10 cellular contexts compared by ENCODE assay signal in genomic region chr2:142682528-142682927, GRCh38.
A peak's percentile ranks its signal among the peaks of the same experiment; 100 is the strongest.
DNase-seq lines count a peak whose midpoint lies in the region; FAIRE-seq and TF ChIP-seq lines count a peak whose summit lies in the region.
"Had no signal": no experiment of that assay in that cellular context is flagged by ENCODE, and none has a peak within 500 bp of the region (broad histone marks: within the 10 kb centered on the region; RNA-seq: fewer than 3 reads in every experiment).

No MANE protein-coding gene starts in this region.

- no peaks in the 10 kb centered on the region for H3K27me3 ChIP-seq in astrocyte (ENCODE audit: insufficient read depth, low read length)
- H3K27me3 ChIP-seq in kidney epithelial cell (ENCODE audit: control insufficient read depth, insufficient read depth, low read length), result no peaks in the 10 kb centered on the region
- H3K27me3 ChIP-seq in colonic mucosa, result no peaks in the 10 kb centered on the region
- H3K27me3 ChIP-seq: upper lobe of left lung had no signal

- no peaks in the 10 kb centered on the region for H4K20me1 ChIP-seq in astrocyte (ENCODE audit: insufficient read depth, low read length)

- H3K36me3 ChIP-seq in astrocyte (ENCODE audit: insufficient read depth, low read length) (no peaks in the 10 kb centered on the region), kidney epithelial cell (ENCODE audit: control insufficient read depth, insufficient read depth, low read length) (no peaks in the 10 kb centered on the region), colonic mucosa (no peaks in the 10 kb centered on the region)
- H3K36me3 ChIP-seq: upper lobe of left lung had no signal

- no peak for FAIRE-seq in astrocyte (lab: Jason Lieb, UNC)

- H3K36me3 Mint-ChIP-seq in CD14-positive monocyte (no peaks in the 10 kb centered on the region), astrocyte (ENCODE audit: low read depth, unreplicated experiment) (no peaks in the 10 kb centered on the region)

- no peaks in the 10 kb centered on the region for H3K79me2 ChIP-seq in astrocyte (ENCODE audit: insufficient read depth, low read length)

- no peak overlapping the region for H3K27ac Mint-ChIP-seq in CD14-positive monocyte
- H3K27ac Mint-ChIP-seq in astrocyte (ENCODE audit: unreplicated experiment), result no peak overlapping the region

- no peaks in the 10 kb centered on the region for H3K4me1 ChIP-seq in astrocyte (ENCODE audit: insufficient read depth, low read length)
- no peaks in the 10 kb centered on the region for H3K4me1 ChIP-seq in colonic mucosa
- H3K4me1 ChIP-seq: upper lobe of left lung had no signal

- H3K27me3 Mint-ChIP-seq in CD14-positive monocyte (ENCODE audit: low read depth in 3 of 3), result peaks cover 0 to 5% (median 2%) of the 10 kb centered on the region in 3 donors
- H3K27me3 Mint-ChIP-seq in astrocyte (ENCODE audit: low read depth, unreplicated experiment), result no peaks in the 10 kb centered on the region

- intact Hi-C loops in CD14-positive monocyte (cut with micrococcal nuclease), result no loop called here
- intact Hi-C loops in colonic mucosa (cut with DNase I), result loop anchor here (10.0 kb wide), 1 partner anchor 302 kb away; no protein-coding TSS in a partner anchor

- no peak overlapping the region for H3K4me3 Mint-ChIP-seq in CD14-positive monocyte
- H3K4me3 Mint-ChIP-seq in astrocyte (ENCODE audit: unreplicated experiment), result no peak overlapping the region

- H3K4me2 ChIP-seq in astrocyte (ENCODE audit: low read length), result no peak overlapping the region

- no peak overlapping the region for H3K27ac ChIP-seq in astrocyte (ENCODE audit: low read depth, low read length)
- H3K27ac ChIP-seq in colonic mucosa, result no peak overlapping the region
- H3K27ac ChIP-seq: upper lobe of left lung had no signal

- peak; percentile 39 for TF ChIP-seq CTCF in CD14-positive monocyte (IDR thresholded peaks at IDR 0.05)
- no peak for TF ChIP-seq CTCF in astrocyte (IDR thresholded peaks at IDR 0.05; ENCODE audit: insufficient read depth, low read depth, low read length)
- TF ChIP-seq CTCF in kidney epithelial cell (IDR thresholded peaks at IDR 0.05; ENCODE audit: insufficient read depth, low read length, poor library complexity, severe bottlenecking), result peak; percentile 2
- no peak for TF ChIP-seq CTCF in colonic mucosa (IDR thresholded peaks at IDR 0.05)

- in situ Hi-C loops in KBM-7 (cut with MboI; ENCODE audit: low pct_unique_long_range_greater_than_20kb, low sequenced_read_pairs), result loop anchor here (25.0 kb wide), 1 partner anchor 305 kb away; no protein-coding TSS in a partner anchor

- no peak overlapping the region for H3K4me3 ChIP-seq in astrocyte (ENCODE audit: insufficient read depth, low read depth, low read length)
- no peak overlapping the region for H3K4me3 ChIP-seq in kidney epithelial cell (ENCODE audit: low read depth, low read length)
- no peak overlapping the region for H3K4me3 ChIP-seq in colonic mucosa
- H3K4me3 ChIP-seq: upper lobe of left lung had no signal

- H3K9me3 ChIP-seq in astrocyte (ENCODE audit: insufficient read depth, low read depth, low read length) (no peaks in the 10 kb centered on the region), colonic mucosa (no peaks in the 10 kb centered on the region)
- H3K9me3 ChIP-seq: upper lobe of left lung had no signal

- H3K4me1 Mint-ChIP-seq in CD14-positive monocyte (no peaks in the 10 kb centered on the region), astrocyte (ENCODE audit: low read depth, unreplicated experiment) (no peaks in the 10 kb centered on the region)

- no peak overlapping the region for H3K9ac ChIP-seq in astrocyte (ENCODE audit: low read length)
- H3K9ac ChIP-seq in colonic mucosa (ENCODE audit: low read depth in 2 of 2, low read length in 2 of 2), result no peak overlapping the region

- H3K9me3 Mint-ChIP-seq in CD14-positive monocyte, result peaks cover 0 to 4% (median 0%) of the 10 kb centered on the region in 7 donors
- H3K9me3 Mint-ChIP-seq in astrocyte (ENCODE audit: unreplicated experiment), result peaks cover 2% of the 10 kb centered on the region

- DNase-seq in CD14-positive monocyte (ENCODE audit: low spot score) (no peak), KBM-7 (peak; percentile 55), astrocyte (ENCODE audit: low read depth) (peak; percentile 10), kidney epithelial cell (ENCODE audit: low read depth) (no peak), NCI-H2196 (lab: John Stamatoyannopoulos, UW; ENCODE audit: unreplicated experiment) (no peak), epidermal melanocyte (ENCODE audit: insufficient read length, low spot score) (no peak), HK-2 (ENCODE audit: unreplicated experiment) (no peak), colonic mucosa (no peak)
- DNase-seq: T-helper 2 cell, upper lobe of left lung had no signal

- H2AFZ ChIP-seq in astrocyte (ENCODE audit: low read depth, low read length), result no peak overlapping the region

Comparison
In these comparisons a context has a peak if more than half of its experiments do, and no peak if none do; other contexts are left out.
1. DNase-seq: peak in KBM-7 (single experiment) and astrocyte (single experiment); none in CD14-positive monocyte (single experiment), kidney epithelial cell (single experiment), NCI-H2196 (single experiment), epidermal melanocyte (single experiment), HK-2 (single experiment) and colonic mucosa (single experiment).
2. CTCF ChIP-seq: peak in CD14-positive monocyte (single experiment) and kidney epithelial cell (single experiment); none in astrocyte (single experiment) and colonic mucosa (single experiment).